ENCODE assay signal across 11 cellular contexts in the genomic region with DNA sequence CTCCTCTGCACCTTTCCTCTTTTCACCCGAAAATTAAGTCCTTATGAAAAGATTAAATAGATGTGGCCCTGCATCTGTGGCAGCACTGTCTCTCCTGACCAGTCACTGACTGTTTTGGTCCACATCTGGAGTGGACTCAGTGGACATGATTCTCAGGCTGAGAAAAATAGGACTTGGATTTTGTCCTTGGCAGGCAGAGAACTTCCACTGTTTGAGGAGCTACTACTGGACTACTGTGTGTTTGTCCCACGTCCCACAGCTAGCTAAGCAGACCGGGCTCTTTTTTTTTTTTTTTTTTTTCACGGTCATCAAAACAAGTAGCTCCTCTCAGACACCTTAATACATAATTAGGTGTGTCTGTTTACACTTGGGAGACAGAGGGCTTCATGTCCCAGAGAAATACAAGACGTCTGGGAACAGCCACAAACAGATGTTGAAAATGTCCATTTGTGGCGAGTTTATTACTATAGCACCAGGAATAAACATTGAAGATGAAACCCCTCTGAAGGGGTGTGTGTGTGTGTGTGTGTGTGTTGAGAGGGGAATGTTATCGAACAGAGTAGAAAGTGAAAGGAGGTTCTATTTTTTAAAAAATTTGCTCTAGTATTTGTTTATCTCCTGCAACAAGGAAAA.
DNase-seq lines count a peak whose midpoint lies in the region; ATAC-seq and TF ChIP-seq lines count a peak whose summit lies in the region.
"Had no signal": no experiment of that assay in that cellular context is flagged by ENCODE, and none has a peak within 500 bp of the region (broad histone marks: within the 10 kb centered on the region; RNA-seq: fewer than 3 reads in every experiment).

No MANE protein-coding gene starts in this region.

- WGBS in heart left ventricle, 4 donors: 47 to 69% (median 56%) methylated on average over 7 of the region's 7 CpGs

- H3K9me3 ChIP-seq in heart left ventricle (no peaks in the 10 kb centered on the region), gastrocnemius medialis (no peaks in the 10 kb centered on the region), OCI-LY7 (ENCODE audit: low read length) (no peaks in the 10 kb centered on the region)

- H3K27me3 Mint-ChIP-seq in activated T-helper 17 cell treated with anti-CD3 and anti-CD28 coated beads, Interleukin-2, amount 50 U/mL, for 72 hours: no peaks in the 10 kb centered on the region
- H3K27me3 Mint-ChIP-seq: stimulated activated naive B cell treated with anti-CD40 and anti-IgM and Interleukin-4, amounts not matched to agents 10 μg/mL and 1 μg/mL and 100 μg/mL, for 72 hours had no signal

- no peaks in the 10 kb centered on the region for H4K20me1 ChIP-seq in OCI-LY7 (ENCODE audit: insufficient read depth, low read length)

- H3K27me3 ChIP-seq in heart left ventricle: no peaks in the 10 kb centered on the region
- no peaks in the 10 kb centered on the region for H3K27me3 ChIP-seq in gastrocnemius medialis
- H3K27me3 ChIP-seq: cardiac muscle cell had no signal

- TF ChIP-seq CTCF in heart left ventricle (IDR thresholded peaks at IDR 0.05): no peak
- no peak for TF ChIP-seq CTCF in gastrocnemius medialis (IDR thresholded peaks at IDR 0.05 in 4 of 5, conservative IDR thresholded peaks at IDR 0.05 in 1 of 5)
- no peak for TF ChIP-seq CTCF in OCI-LY7 (conservative IDR thresholded peaks at IDR 0.05; ENCODE audit: low read length)

- H3K4me3 Mint-ChIP-seq in activated T-helper 17 cell treated with anti-CD3 and anti-CD28 coated beads, Interleukin-2, amount 50 U/mL, for 72 hours: no peak overlapping the region
- H3K4me3 Mint-ChIP-seq: stimulated activated naive B cell treated with anti-CD40 and anti-IgM and Interleukin-4, amounts not matched to agents 10 μg/mL and 1 μg/mL and 100 μg/mL, for 72 hours had no signal

- H2AFZ ChIP-seq in OCI-LY7 (ENCODE audit: low read length): no peak overlapping the region

- no peak overlapping the region for H3K4me2 ChIP-seq in OCI-LY7 (ENCODE audit: low read length)

- BruUV-seq in OCI-LY7 (replicated peaks; lab: Mats Ljungman, UMichigan): no TSS peak

- peaks cover 0 to 7% (median 0%) of the 10 kb centered on the region in 12 donors for H3K4me1 ChIP-seq in heart left ventricle
- peaks cover 3 to 11% of the 10 kb centered on the region in 2 donors for H3K4me1 ChIP-seq in gastrocnemius medialis
- H3K4me1 ChIP-seq in OCI-LY7 (ENCODE audit: insufficient read depth, low read length, poor library complexity, severe bottlenecking): no peaks in the 10 kb centered on the region

- TF ChIP-seq POLR2A in heart left ventricle (IDR thresholded peaks at IDR 0.05) (no peak), gastrocnemius medialis (IDR thresholded peaks at IDR 0.05) (no peak)

- H3K4me3 ChIP-seq in heart left ventricle: peak overlapping the region in 7 of 12 donors; percentile 17 to 34 (median 31)
- peak overlapping the region; percentile 36 to 48 (median 40) for H3K4me3 ChIP-seq in gastrocnemius medialis
- no peak overlapping the region for H3K4me3 ChIP-seq in OCI-LY7 (ENCODE audit: low read depth, low read length, poor library complexity, severe bottlenecking)
- H3K4me3 ChIP-seq: cardiac muscle cell had no signal

- CTCF ChIA-PET in OCI-LY7 (lab: Charles Lee; ENCODE audit: unreplicated experiment): interaction anchor here (0.6 kb wide), 2 partner anchors 11 to 254 kb away, joined by 3 read pairs; no protein-coding TSS in a partner anchor

- intact Hi-C loops in heart left ventricle (cut with DNase I): no loop called here
- intact Hi-C loops in gastrocnemius medialis (cut with DNase I; ENCODE audit: low total_unique reads): no loop called here
- intact Hi-C loops in OCI-LY7 (cut with micrococcal nuclease; ENCODE audit: unreplicated experiment): no loop called here

- peak overlapping the region in 5 of 12 donors; percentile 16 to 51 (median 34) for H3K27ac ChIP-seq in heart left ventricle
- peak overlapping the region in 3 of 4 donors; percentile 14 to 49 (median 20) for H3K27ac ChIP-seq in gastrocnemius medialis
- H3K27ac ChIP-seq in OCI-LY7 (ENCODE audit: low read depth, low read length, poor library complexity, severe bottlenecking): no peak overlapping the region
- H3K27ac ChIP-seq: cardiac muscle cell had no signal

- in situ Hi-C loops in gastrocnemius medialis (cut with MboI; ENCODE audit: low sequenced_read_pairs in 4 of 4): no loop called here

- no peaks in the 10 kb centered on the region for H3K79me2 ChIP-seq in OCI-LY7 (ENCODE audit: insufficient read depth, low read depth, low read length)

- peaks cover 92% of the 10 kb centered on the region for H3K36me3 Mint-ChIP-seq in activated T-helper 17 cell treated with anti-CD3 and anti-CD28 coated beads, Interleukin-2, amount 50 U/mL, for 72 hours (ENCODE audit: low read depth)
- H3K36me3 Mint-ChIP-seq: stimulated activated naive B cell treated with anti-CD40 and anti-IgM and Interleukin-4, amounts not matched to agents 10 μg/mL and 1 μg/mL and 100 μg/mL, for 72 hours had no signal

- peaks cover 7% of the 10 kb centered on the region for H3K4me1 Mint-ChIP-seq in activated T-helper 17 cell treated with anti-CD3 and anti-CD28 coated beads, Interleukin-2, amount 50 U/mL, for 72 hours

- H3K9me3 Mint-ChIP-seq in activated T-helper 17 cell treated with anti-CD3 and anti-CD28 coated beads, Interleukin-2, amount 50 U/mL, for 72 hours: no peaks in the 10 kb centered on the region

- H3K27ac Mint-ChIP-seq in activated T-helper 17 cell treated with anti-CD3 and anti-CD28 coated beads, Interleukin-2, amount 50 U/mL, for 72 hours: peak overlapping the region; percentile 61
- H3K27ac Mint-ChIP-seq: stimulated activated naive B cell treated with anti-CD40 and anti-IgM and Interleukin-4, amounts not matched to agents 10 μg/mL and 1 μg/mL and 100 μg/mL, for 72 hours had no signal

- ATAC-seq in activated T-helper 17 cell treated with anti-CD3 and anti-CD28 coated beads, Interleukin-2, amount 50 U/mL, for 72 hours (replicated peaks): no peak
- ATAC-seq in heart left ventricle (peak in 3 of 4 donors; percentile 32 to 64 (median 46)), gastrocnemius medialis (peak in 1 of 2 donors; percentile 71)
- ATAC-seq: stimulated activated naive B cell treated with anti-CD40 and anti-IgM and Interleukin-4, amounts not matched to agents 10 μg/mL and 1 μg/mL and 100 μg/mL, for 72 hours had no signal

- peak; percentile 29 for DNase-seq in EH (ENCODE audit: low read depth)
- DNase-seq in heart left ventricle: no peak
- no peak for DNase-seq in gastrocnemius medialis
- no peak for DNase-seq in OCI-LY7 (ENCODE audit: low spot score)
- DNase-seq in kidney glomerular epithelial cell (lab: John Stamatoyannopoulos, UW): no peak
- DNase-seq in NCI-H774 (lab: John Stamatoyannopoulos, UW): no peak
- no peak for DNase-seq in LoVo (ENCODE audit: low spot score)
- DNase-seq: activated CD8-positive, alpha-beta memory T cell treated with anti-CD3 and anti-CD28 coated beads, Interleukin-2, amount 50 U/mL, for 4 hours; stimulated activated naive B cell treated with anti-CD40 and anti-IgM and Interleukin-4, amounts not matched to agents 10 μg/mL and 1 μg/mL and 100 μg/mL, for 72 hours had no signal

- H3K9me2 ChIP-seq in OCI-LY7 (ENCODE audit: insufficient read depth, low read length): no peaks in the 10 kb centered on the region

- POLR2A ChIA-PET in OCI-LY7 (lab: Charles Lee): interaction anchor here (0.6 to 0.7 kb wide), 4 partner anchors 190 to 1342 kb away, joined by 3 to 4 read pairs (median 4); no protein-coding TSS in a partner anchor

- H3K36me3 ChIP-seq in heart left ventricle: no peaks in the 10 kb centered on the region
- H3K36me3 ChIP-seq in gastrocnemius medialis: no peaks in the 10 kb centered on the region
- no peaks in the 10 kb centered on the region for H3K36me3 ChIP-seq in OCI-LY7 (ENCODE audit: insufficient read depth, low read length)
- H3K36me3 ChIP-seq: cardiac muscle cell had no signal
